ENCODE assay signal across 11 cellular contexts in genomic region chr1:55287732-55288131, GRCh38.
DNase-seq lines count a peak whose midpoint lies in the region; ATAC-seq lines count a peak whose summit lies in the region.
"Had no signal": no experiment of that assay in that cellular context is flagged by ENCODE, and none has a peak within 500 bp of the region (broad histone marks: within the 10 kb centered on the region; RNA-seq: fewer than 3 reads in every experiment).

No MANE protein-coding gene starts in this region.

- H3K4me3 ChIP-seq in H7 (ENCODE audit: insufficient read depth, low read depth, low read length) = no peak overlapping the region

- intact Hi-C loops in left colon (cut with DNase I, micrococcal nuclease) = loop anchor here in 1 of 2 donors (10.0 kb wide), 1 partner anchor 1417 kb away; no protein-coding TSS in a partner anchor

- no peaks in the 10 kb centered on the region for H3K36me3 ChIP-seq in H7 (replicated peaks; ENCODE audit: control insufficient read depth, insufficient read depth, low read length)

- no peaks in the 10 kb centered on the region; the same call in 1 of the 2 replicates for H3K27me3 ChIP-seq in H7 (ENCODE audit: control insufficient read depth, insufficient read depth, low read length)

- ATAC-seq in GM18868 (IDR thresholded peaks at IDR 0.05; ENCODE audit: unreplicated experiment) = peak; percentile 45
- peak; percentile 47 for ATAC-seq in GM21529 (IDR thresholded peaks at IDR 0.05; ENCODE audit: unreplicated experiment)
- ATAC-seq in HG03378 (IDR thresholded peaks at IDR 0.05; ENCODE audit: unreplicated experiment) = peak; percentile 23
- peak; percentile 55 for ATAC-seq in left colon

- DNase-seq in left colon (no peak), H7 (no peak), GM19238 (ENCODE audit: insufficient read length, low spot score) (no peak), NCI-H187 treated with DMSO at 0.1 percent for 48 hours (lab: John Stamatoyannopoulos, UW) (no peak)
- DNase-seq in activated CD4-positive, CD25-positive, alpha-beta regulatory T cell (lab: John Stamatoyannopoulos, UW) = no peak
- DNase-seq: activated gamma-delta T cell, endodermal cell, NCI-H2081 had no signal
